ENCODE assay signal across 8 cellular contexts in genomic region chr12:4648499-4649357, GRCh38. TPM values are rescaled to one million over a fixed set of nuclear protein-coding genes. Genes with fewer than 3 reads are reported as not detected.
DNase-seq lines count a peak whose midpoint lies in the region; ATAC-seq and TF ChIP-seq lines count a peak whose summit lies in the region.

Gene AKAP3 (minus strand): TSS chr12:4649051. CDS start chr12:4638196, 10,855 bp downstream.
Gene NDUFA9 (plus strand): TSS chr12:4649114. CDS start chr12:4649127, 13 bp downstream.

- H4K20me1 ChIP-seq in HCT116 (ENCODE audit: insufficient read depth) (no peaks in the 10 kb centered on the region; the same call in 1 of the 2 replicates), osteoblast (ENCODE audit: insufficient read depth, low read length) (no peaks in the 10 kb centered on the region)

- no peaks in the 10 kb centered on the region for H3K36me3 Mint-ChIP-seq in activated naive CD8-positive, alpha-beta T cell

- H3K9ac ChIP-seq in HCT116 (ENCODE audit: low read length), result peak within 1 kb of the TSS; percentile 72

- H3K36me3 ChIP-seq in HCT116 (ENCODE audit: control insufficient read depth in 1 of 2, insufficient read depth in 2 of 2, low read length in 2 of 2), result no peaks in the 10 kb centered on the region
- H3K36me3 ChIP-seq in osteoblast (ENCODE audit: insufficient read depth, low read length), result no peaks in the 10 kb centered on the region
- H3K36me3 ChIP-seq in thoracic aorta, result no peaks in the 10 kb centered on the region

- intact Hi-C loops in HCT116 (cut with micrococcal nuclease), result loop anchor here (2.0 kb wide), 1 partner anchor 44 kb away; no protein-coding TSS in a partner anchor
- intact Hi-C loops in head of caudate nucleus (cut with DNase I), result loop anchor here (5.0 kb wide), 1 partner anchor 36 kb away; no protein-coding TSS in a partner anchor

- H3K4me1 Mint-ChIP-seq in activated naive CD8-positive, alpha-beta T cell (ENCODE audit: low read depth), result peaks cover 52% of the 10 kb centered on the region

- peak within 1 kb of the TSS; percentile 95 for H3K27ac Mint-ChIP-seq in activated naive CD8-positive, alpha-beta T cell

- POLR2A ChIA-PET in HCT116 (lab: Charles Lee), result interaction anchor here (0.7 kb wide), 1 partner anchor 10 kb away, joined by 3 read pairs; no protein-coding TSS in a partner anchor

- H3K4me2 ChIP-seq in HCT116 (ENCODE audit: low read length) (peak within 1 kb of the TSS; percentile 78), osteoblast (ENCODE audit: insufficient read depth, low read length) (peak within 1 kb of the TSS; percentile 99)

- H3K27ac ChIP-seq in HCT116 (ENCODE audit: low read depth, low read length), result peak within 1 kb of the TSS; percentile 77
- H3K27ac ChIP-seq in osteoblast (ENCODE audit: low read depth, low read length), result peak within 1 kb of the TSS; percentile 88
- H3K27ac ChIP-seq in thoracic aorta, result peak within 1 kb of the TSS; percentile 83 to 87

- RAD21 ChIA-PET in HCT116 (lab: Charles Lee; ENCODE audit: low non-redundant PET in 1 of 2, low total read pairs in 2 of 2, uncharacterized antibody in 2 of 2, unreplicated experiment in 2 of 2), result no interaction called here

- H3K27me3 ChIP-seq in HCT116 (ENCODE audit: insufficient read depth, low read length) (no peaks in the 10 kb centered on the region), osteoblast (ENCODE audit: insufficient read depth, low read length) (no peaks in the 10 kb centered on the region), thoracic aorta (replicated peaks; ENCODE audit: insufficient read depth) (no peaks in the 10 kb centered on the region)

- no peaks in the 10 kb centered on the region for H3K27me3 Mint-ChIP-seq in activated naive CD8-positive, alpha-beta T cell

- H3K4me1 ChIP-seq in HCT116 (ENCODE audit: control insufficient read depth in 1 of 2, insufficient read depth in 2 of 2, low read length in 2 of 2) (peaks cover 10 to 19% of the 10 kb centered on the region in 2 experiments), osteoblast (ENCODE audit: insufficient read depth, low read length) (peaks cover 11% of the 10 kb centered on the region), thoracic aorta (ENCODE audit: control insufficient read depth in 1 of 2, low read depth in 2 of 2) (peaks cover 14 to 26% of the 10 kb centered on the region in 2 donors)

- no peaks in the 10 kb centered on the region for H3K9me2 ChIP-seq in HCT116 (ENCODE audit: insufficient read depth)

- TF ChIP-seq RAD21 in HCT116 (IDR thresholded peaks at IDR 0.05; ENCODE audit: low read depth), result no peak

- H3K4me3 Mint-ChIP-seq in activated naive CD8-positive, alpha-beta T cell, result peak within 1 kb of the TSS; percentile 98

- peak within 1 kb of the TSS; percentile 82 for H2AFZ ChIP-seq in HCT116 (ENCODE audit: low read depth, low read length, poor library complexity, severe bottlenecking)
- H2AFZ ChIP-seq in osteoblast (ENCODE audit: low read length), result peak within 1 kb of the TSS; percentile 96

- H3K4me3 ChIP-seq in HCT116 (replicated peaks in 1 of 2; ENCODE audit: low read depth in 1 of 2, low read length in 2 of 2) (peak within 1 kb of the TSS; percentile 94 to 97), osteoblast (ENCODE audit: insufficient read depth, low read length) (peak within 1 kb of the TSS; percentile 96), thoracic aorta (peak within 1 kb of the TSS; percentile 89)

- H3K79me2 ChIP-seq in HCT116 (ENCODE audit: insufficient read depth, low read length) (peaks cover 47% of the 10 kb centered on the region), osteoblast (ENCODE audit: insufficient read depth, low read length) (peaks cover 47% of the 10 kb centered on the region)

- H3K9me3 Mint-ChIP-seq in activated naive CD8-positive, alpha-beta T cell (ENCODE audit: low read depth), result no peaks in the 10 kb centered on the region

- peak; percentile 62 for DNase-seq in GDM1 (lab: John Stamatoyannopoulos, UW)
- DNase-seq in HCT116 (ENCODE audit: low read depth, low spot score), result peak; percentile 66
- peak; percentile 87 for DNase-seq in NAMALWA (ENCODE audit: low spot score)
- DNase-seq in head of caudate nucleus, result peak; percentile 75 to 95 (median 86)
- peak; percentile 84 for DNase-seq in osteoblast (ENCODE audit: insufficient read length, low spot score, missing footprints)
- DNase-seq in thoracic aorta (ENCODE audit: low spot score), result peak; percentile 13

- CTCF ChIA-PET in HCT116 (lab: Charles Lee), result interaction anchor here (0.9 to 1.4 kb wide), 2 partner anchors 109 to 209 kb away, joined by 3 to 5 read pairs; no protein-coding TSS in a partner anchor

- TF ChIP-seq CTCF in HCT116 (IDR thresholded peaks at IDR 0.05 in 2 of 3, conservative IDR thresholded peaks at IDR 0.05 in 1 of 3; ENCODE audit: borderline replicate concordance in 1 of 3, insufficient read depth in 1 of 3, low read depth in 2 of 3, low read length in 2 of 3) (no peak), osteoblast (IDR thresholded peaks at IDR 0.05; ENCODE audit: extremely low read depth, low read depth, low read length) (no peak), thoracic aorta (IDR thresholded peaks at IDR 0.05) (no peak)

- H3K9me3 ChIP-seq in HCT116 (ENCODE audit: control insufficient read depth in 1 of 2, insufficient read depth in 1 of 2, low read depth in 1 of 2, low read length in 2 of 2) (no peaks in the 10 kb centered on the region), osteoblast (ENCODE audit: low read depth, low read length) (no peaks in the 10 kb centered on the region), thoracic aorta (no peaks in the 10 kb centered on the region)

- TF ChIP-seq POLR2A in HCT116 (IDR thresholded peaks at IDR 0.05; ENCODE audit: borderline replicate concordance, extremely low read depth, insufficient read depth, insufficient read length), result peak; percentile 83

- TSS peak; percentile 91 for BruUV-seq in HCT116 (replicated peaks; lab: Mats Ljungman, UMichigan)

- ATAC-seq in HCT116 (peak; percentile 95), SK-N-SH treated with all-trans-retinoic acid at 6 μM for 48 hours (peak; percentile 98), thoracic aorta (ENCODE audit: insufficient number of reproducible peaks, low FRiP score, low read depth) (peak; percentile 84)

TF ChIP-seq in HCT116, 20 proteins besides CTCF, POLR2A, EP300 and RAD21 (continues in another document):
- no peak for TF ChIP-seq ZFX (IDR thresholded peaks at IDR 0.05)
- TF ChIP-seq, protein P1, sequence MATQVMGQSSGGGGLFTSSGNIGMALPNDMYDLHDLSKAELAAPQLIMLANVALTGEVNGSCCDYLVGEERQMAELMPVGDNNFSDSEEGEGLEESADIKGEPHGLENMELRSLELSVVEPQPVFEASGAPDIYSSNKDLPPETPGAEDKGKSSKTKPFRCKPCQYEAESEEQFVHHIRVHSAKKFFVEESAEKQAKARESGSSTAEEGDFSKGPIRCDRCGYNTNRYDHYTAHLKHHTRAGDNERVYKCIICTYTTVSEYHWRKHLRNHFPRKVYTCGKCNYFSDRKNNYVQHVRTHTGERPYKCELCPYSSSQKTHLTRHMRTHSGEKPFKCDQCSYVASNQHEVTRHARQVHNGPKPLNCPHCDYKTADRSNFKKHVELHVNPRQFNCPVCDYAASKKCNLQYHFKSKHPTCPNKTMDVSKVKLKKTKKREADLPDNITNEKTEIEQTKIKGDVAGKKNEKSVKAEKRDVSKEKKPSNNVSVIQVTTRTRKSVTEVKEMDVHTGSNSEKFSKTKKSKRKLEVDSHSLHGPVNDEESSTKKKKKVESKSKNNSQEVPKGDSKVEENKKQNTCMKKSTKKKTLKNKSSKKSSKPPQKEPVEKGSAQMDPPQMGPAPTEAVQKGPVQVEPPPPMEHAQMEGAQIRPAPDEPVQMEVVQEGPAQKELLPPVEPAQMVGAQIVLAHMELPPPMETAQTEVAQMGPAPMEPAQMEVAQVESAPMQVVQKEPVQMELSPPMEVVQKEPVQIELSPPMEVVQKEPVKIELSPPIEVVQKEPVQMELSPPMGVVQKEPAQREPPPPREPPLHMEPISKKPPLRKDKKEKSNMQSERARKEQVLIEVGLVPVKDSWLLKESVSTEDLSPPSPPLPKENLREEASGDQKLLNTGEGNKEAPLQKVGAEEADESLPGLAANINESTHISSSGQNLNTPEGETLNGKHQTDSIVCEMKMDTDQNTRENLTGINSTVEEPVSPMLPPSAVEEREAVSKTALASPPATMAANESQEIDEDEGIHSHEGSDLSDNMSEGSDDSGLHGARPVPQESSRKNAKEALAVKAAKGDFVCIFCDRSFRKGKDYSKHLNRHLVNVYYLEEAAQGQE (IDR thresholded peaks at IDR 0.05; ENCODE audit: low read depth), result no peak
- TF ChIP-seq SIN3A (IDR thresholded peaks at IDR 0.05; ENCODE audit: low read depth), result peak; percentile 85

TF ChIP-seq in SK-N-SH treated with all-trans-retinoic acid at 6 μM for 48 hours, 23 proteins besides CTCF, POLR2A, EP300 and RAD21 (continues in another document):
- TF ChIP-seq CREB5 (CRISPR knock-in tag; IDR thresholded peaks at IDR 0.05; ENCODE audit: low read depth), result no peak
- no peak for TF ChIP-seq GLIS3 (CRISPR knock-in tag; IDR thresholded peaks at IDR 0.05)
- TF ChIP-seq PPARA (CRISPR knock-in tag; IDR thresholded peaks at IDR 0.05; ENCODE audit: borderline replicate concordance), result no peak
- TF ChIP-seq TCF4 (CRISPR knock-in tag; IDR thresholded peaks at IDR 0.05; ENCODE audit: borderline replicate concordance), result no peak
- TF ChIP-seq ZNF70 (CRISPR knock-in tag; IDR thresholded peaks at IDR 0.05), result no peak
- TF ChIP-seq BACH2 (CRISPR knock-in tag; IDR thresholded peaks at IDR 0.05; ENCODE audit: borderline replicate concordance), result no peak
- no peak for TF ChIP-seq SNAI2 (CRISPR knock-in tag; IDR thresholded peaks at IDR 0.05)

RNA-seq across cellular contexts. Expression of gene AKAP3, which starts in this region (rescaled TPM):
- total RNA-seq in HCT116 (2021; ENCODE audit: unreplicated experiment), result 4.3 TPM
- 1.6 and 2.3 TPM in 2 replicates for polyA plus RNA-seq in HCT116 (2012)
- total RNA-seq in osteoblast, result 1.5 and 2.2 TPM in 2 replicates
- total RNA-seq in thoracic aorta, result 1 to 10 TPM; 1.4 to 3.3 TPM

RNA-seq across cellular contexts. Expression of gene NDUFA9, which starts in this region (rescaled TPM):
- total RNA-seq in HCT116 (2021; ENCODE audit: unreplicated experiment) (95.4 TPM), osteoblast (29.0 and 41.3 TPM in 2 replicates), thoracic aorta (10 to 100 TPM; 41.2 to 54.9 TPM)
- polyA plus RNA-seq in HCT116 (2012), result 115 and 125 TPM in 2 replicates

Comparison
In these comparisons a context has a peak if more than half of its experiments do, and no peak if none do; other contexts are left out.
1. Peak in every context shown above with its lines: DNase-seq, ATAC-seq, H3K4me3 ChIP-seq and H3K27ac ChIP-seq.
2. DNase-seq: peak in every context shown above with its lines; median percentile 87 in NAMALWA; 86 in head of caudate nucleus; 84 in osteoblast; 66 in HCT116; 62 in GDM1; 13 in thoracic aorta.